ENCODE assay signal across 9 cellular contexts in the genomic region with DNA sequence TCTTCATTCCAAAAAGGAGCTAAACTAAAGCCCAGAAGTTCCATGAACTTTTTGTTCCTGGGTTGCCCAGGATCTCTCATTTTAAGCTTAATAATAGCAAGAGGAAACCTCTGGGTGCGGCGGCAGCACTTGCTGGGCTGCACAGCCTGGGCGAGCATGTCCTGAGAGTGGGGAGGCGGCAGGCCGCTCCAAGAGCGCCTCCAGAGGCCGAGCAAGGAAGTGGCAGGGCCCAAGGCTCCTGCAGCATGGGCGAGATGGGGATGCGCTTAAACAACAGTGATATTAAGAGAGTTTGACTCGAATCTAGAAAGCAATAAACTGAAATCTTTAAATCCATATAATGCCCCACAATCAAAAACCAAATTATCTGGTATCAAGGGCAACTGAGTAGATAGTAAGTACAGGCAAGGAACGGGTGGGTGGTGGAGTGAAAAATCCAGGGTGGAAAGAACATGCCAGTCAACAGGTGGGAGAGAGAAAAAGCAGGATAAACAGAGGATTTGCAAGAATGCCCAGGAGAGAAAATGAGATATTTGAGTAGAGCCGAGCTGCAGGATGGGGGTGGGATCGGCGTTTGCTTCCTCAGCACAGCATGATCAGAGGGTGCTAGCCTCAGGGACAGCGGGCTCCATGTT. TPM values are rescaled to one million over a fixed set of nuclear protein-coding genes. Genes with fewer than 3 reads are reported as not detected.
DNase-seq lines count a peak whose midpoint lies in the region; ATAC-seq and TF ChIP-seq lines count a peak whose summit lies in the region.
"Had no signal": no experiment of that assay in that cellular context is flagged by ENCODE, and none has a peak within 500 bp of the region (broad histone marks: within the 10 kb centered on the region; RNA-seq: fewer than 3 reads in every experiment).

No MANE protein-coding gene starts in this region.

- peak; percentile 70 for TF ChIP-seq CTCF in upper lobe of right lung (IDR thresholded peaks at IDR 0.05)

- in situ Hi-C loops in HAP-1 (cut with MboI; ENCODE audit: low sequenced_read_pairs) = loop anchor here (10.0 kb wide), 1 partner anchor 273 kb away; no protein-coding TSS in a partner anchor

- no peak overlapping the region for H3K4me3 ChIP-seq in HAP-1
- H3K4me3 ChIP-seq in MG63 = no peak overlapping the region
- H3K4me3 ChIP-seq in upper lobe of right lung = no peak overlapping the region

- intact Hi-C loops in upper lobe of right lung (cut with DNase I) = no loop called here

- H3K36me3 ChIP-seq in HAP-1 (replicated peaks) = no peaks in the 10 kb centered on the region
- no peaks in the 10 kb centered on the region for H3K36me3 ChIP-seq in MG63
- no peaks in the 10 kb centered on the region for H3K36me3 ChIP-seq in upper lobe of right lung

- H3K27me3 ChIP-seq in HAP-1 (ENCODE audit: low read depth) (no peaks in the 10 kb centered on the region), MG63 (no peaks in the 10 kb centered on the region), upper lobe of right lung (no peaks in the 10 kb centered on the region)

- H3K4me1 ChIP-seq in HAP-1 (no peaks in the 10 kb centered on the region), upper lobe of right lung (no peaks in the 10 kb centered on the region)

- DNase-seq in NCI-H748 (lab: John Stamatoyannopoulos, UW; ENCODE audit: unreplicated experiment) (peak; percentile 12), NCI-H748 treated with DMSO at 0.1 percent for 48 hours (lab: John Stamatoyannopoulos, UW) (no peak), HAP-1 (ENCODE audit: low spot score in 2 of 2) (peak; percentile 48 to 77), MG63 (peak; percentile 56), iris pigment epithelial cell (ENCODE audit: low read depth) (peak; percentile 23), upper lobe of right lung (no peak), caudate nucleus (lab: John Stamatoyannopoulos, UW) (no peak)
- DNase-seq in activated naive CD4-positive, alpha-beta T cell treated with anti-CD3 and anti-CD28 coated beads, Interleukin-2, amount 50 U/mL, for 16 hours = peak; percentile 11

- H3K27ac ChIP-seq in upper lobe of right lung (no peak overlapping the region), caudate nucleus (ENCODE audit: low read depth, low read length) (no peak overlapping the region)

- peak; percentile 78 for ATAC-seq in upper lobe of right lung

- H3K9me3 ChIP-seq in HAP-1 = no peaks in the 10 kb centered on the region
- H3K9me3 ChIP-seq in MG63 = no peaks in the 10 kb centered on the region
- no peaks in the 10 kb centered on the region for H3K9me3 ChIP-seq in upper lobe of right lung

RNA-seq across cellular contexts. Expression of gene TNR, which starts 14.1 kb away (rescaled TPM):
- not detected in 2 replicates for total RNA-seq in MG63 (2014; rRNA removed; shearing (Covaris generic); ENCODE audit: low replicate concordance)
- total RNA-seq in upper lobe of right lung = 0.09 TPM
- total RNA-seq: CD4-positive, alpha-beta memory T cell had no signal

Comparison
In these comparisons a context has a peak if more than half of its experiments do, and no peak if none do; other contexts are left out.
1. DNase-seq: peak in NCI-H748 (single experiment), HAP-1 (2 of 2), MG63 (single experiment), activated naive CD4-positive, alpha-beta T cell treated with anti-CD3 and anti-CD28 coated beads, Interleukin-2, amount 50 U/mL, for 16 hours (single experiment) and iris pigment epithelial cell (single experiment); none in NCI-H748 treated with DMSO at 0.1 percent for 48 hours (single experiment), upper lobe of right lung (single experiment) and caudate nucleus (0 of 61).